ENCODE assay signal across 9 cellular contexts in the genomic region with DNA sequence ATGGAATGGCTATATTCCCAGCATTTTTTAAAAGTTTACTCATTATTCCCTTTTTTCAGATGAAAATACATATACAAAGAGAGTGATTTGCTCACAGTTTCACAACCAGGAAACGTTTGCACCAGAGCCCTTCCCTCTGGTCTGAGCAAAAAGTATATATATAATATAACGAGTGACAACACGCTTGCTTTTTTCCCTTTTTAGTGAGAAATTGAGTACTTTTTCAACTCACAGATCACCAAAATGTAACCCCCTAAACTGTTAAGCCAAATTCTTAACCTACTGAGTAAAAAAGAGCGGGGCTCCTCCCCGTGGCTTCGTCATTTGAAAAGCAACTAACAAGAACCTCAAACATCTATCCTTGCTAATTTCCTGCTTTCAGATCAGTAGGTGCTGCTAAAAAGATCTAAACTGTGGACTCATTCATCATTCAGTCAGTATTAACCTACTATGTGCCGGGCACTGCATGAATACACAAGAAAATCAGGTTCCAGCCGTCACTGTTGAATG. TPM values are rescaled to one million over a fixed set of nuclear protein-coding genes. Genes with fewer than 3 reads are reported as not detected.
DNase-seq lines count a peak whose midpoint lies in the region; ATAC-seq, FAIRE-seq and TF ChIP-seq lines count a peak whose summit lies in the region.
"Had no signal": no experiment of that assay in that cellular context is flagged by ENCODE, and none has a peak within 500 bp of the region (broad histone marks: within the 10 kb centered on the region; RNA-seq: fewer than 3 reads in every experiment).

No MANE protein-coding gene starts in this region.

- no peak for FAIRE-seq in kidney (lab: Jason Lieb, UNC)

- H3K4me3 ChIP-seq in OCI-LY7 (ENCODE audit: low read depth, low read length, poor library complexity, severe bottlenecking) (peak overlapping the region; percentile 71), adipocyte (ENCODE audit: low read length) (peak overlapping the region; percentile 90), kidney (ENCODE audit: low read length in 2 of 2) (peak overlapping the region; percentile 67 to 78)

- H3K4me1 ChIP-seq in OCI-LY7 (ENCODE audit: insufficient read depth, low read length, poor library complexity, severe bottlenecking) (peaks cover 23% of the 10 kb centered on the region), adipocyte (ENCODE audit: control insufficient read depth, insufficient read depth, low read length) (peaks cover 30% of the 10 kb centered on the region), kidney (ENCODE audit: control insufficient read depth in 1 of 2, insufficient read depth in 1 of 2, low read depth in 1 of 2, low read length in 2 of 2) (peaks cover 2 to 29% of the 10 kb centered on the region in 2 donors)

- H3K4me2 ChIP-seq in OCI-LY7 (ENCODE audit: low read length): peak overlapping the region; percentile 92

- POLR2A ChIA-PET in OCI-LY7 (lab: Charles Lee): interaction anchor here (0.7 kb wide), 1 partner anchor 45 kb away, joined by 3 read pairs; the partner anchor contains the start of gene HSDL2

- TF ChIP-seq CTCF in OCI-LY7 (conservative IDR thresholded peaks at IDR 0.05; ENCODE audit: low read length): peak; percentile 2; the same call in 1 of the 2 replicates
- no peak for TF ChIP-seq CTCF in kidney (IDR thresholded peaks at IDR 0.05; ENCODE audit: borderline replicate concordance, extremely low read depth, insufficient read depth)

- intact Hi-C loops in OCI-LY7 (cut with micrococcal nuclease; ENCODE audit: unreplicated experiment): loop anchor here (1.0 to 5.0 kb wide), 4 partner anchors 44 to 852 kb away; partner anchors contain the start of genes ECPAS and INIP
- intact Hi-C loops in kidney (cut with DNase I): no loop called here

- ATAC-seq in GM21390 (IDR thresholded peaks at IDR 0.05; ENCODE audit: unreplicated experiment): no peak

- CTCF ChIA-PET in OCI-LY7 (lab: Charles Lee; ENCODE audit: unreplicated experiment): interaction anchor here (0.6 kb wide), 1 partner anchor 1239 kb away, joined by 8 read pairs; no protein-coding TSS in a partner anchor

- peaks cover 34% of the 10 kb centered on the region for H3K79me2 ChIP-seq in OCI-LY7 (ENCODE audit: insufficient read depth, low read depth, low read length)

- no peaks in the 10 kb centered on the region for H3K27me3 ChIP-seq in adipocyte (replicated peaks; ENCODE audit: control insufficient read depth, insufficient read depth, low read length)

- H2AFZ ChIP-seq in OCI-LY7 (ENCODE audit: low read length): peak overlapping the region; percentile 99

- H3K9me3 ChIP-seq in OCI-LY7 (ENCODE audit: low read length) (no peaks in the 10 kb centered on the region), adipocyte (ENCODE audit: control insufficient read depth, low read length) (no peaks in the 10 kb centered on the region), kidney (ENCODE audit: control insufficient read depth in 1 of 2, low read length in 2 of 2) (no peaks in the 10 kb centered on the region)
- H3K9me3 ChIP-seq: mucosa of descending colon had no signal

- TSS peak; percentile 92 for BruUV-seq in OCI-LY7 (replicated peaks; lab: Mats Ljungman, UMichigan)

- H3K9me2 ChIP-seq in OCI-LY7 (ENCODE audit: insufficient read depth, low read length): no peaks in the 10 kb centered on the region

- DNase-seq in NCI-H82 (lab: John Stamatoyannopoulos, UW): peak; percentile 41
- DNase-seq in NCI-H82 treated with DMSO at 0.1 percent for 48 hours (lab: John Stamatoyannopoulos, UW; ENCODE audit: unreplicated experiment): no peak
- DNase-seq in OCI-LY7 (ENCODE audit: low spot score): peak; percentile 59
- peak; percentile 57 for DNase-seq in adipocyte (ENCODE audit: low read depth)
- DNase-seq in kidney: no peak
- DNase-seq in stimulated activated CD4-positive, alpha-beta T cell treated with anti-CD3 and anti-CD28 coated beads, TNF-alpha, amount 100 ng/mL, for 48 hours (ENCODE audit: low read depth in 3 of 3): peak in 2 of 3 donors; percentile 29 to 31
- no peak for DNase-seq in NCI-H2227 (lab: John Stamatoyannopoulos, UW; ENCODE audit: unreplicated experiment)

- H3K27ac ChIP-seq in OCI-LY7 (ENCODE audit: low read depth, low read length, poor library complexity, severe bottlenecking): peak overlapping the region; percentile 71
- peak overlapping the region; percentile 86 to 94 for H3K27ac ChIP-seq in kidney (ENCODE audit: low read depth in 2 of 2, low read length in 2 of 2)

- peaks cover 11% of the 10 kb centered on the region; the same call in 1 of the 2 replicates for H4K20me1 ChIP-seq in OCI-LY7 (ENCODE audit: insufficient read depth, low read length)

- peak overlapping the region; percentile 96 for H3K9ac ChIP-seq in adipocyte (ENCODE audit: low read length)
- peak overlapping the region; percentile 78 to 89 for H3K9ac ChIP-seq in kidney (ENCODE audit: low read length in 2 of 2)

- H3K36me3 ChIP-seq in OCI-LY7 (ENCODE audit: insufficient read depth, low read length) (peaks cover 8% of the 10 kb centered on the region), adipocyte (ENCODE audit: control insufficient read depth, insufficient read depth, low read length, severe bottlenecking) (no peaks in the 10 kb centered on the region), kidney (ENCODE audit: control insufficient read depth in 1 of 2, insufficient read depth in 2 of 2, low read length in 2 of 2) (no peaks in the 10 kb centered on the region)

RNA-seq across cellular contexts. Expression of gene PTBP3, which starts 1.0 kb away (rescaled TPM):
- total RNA-seq in OCI-LY7 (2014; rRNA removed; shearing (Covaris generic)): 33.2 and 38.1 TPM in 2 replicates
- total RNA-seq in OCI-LY7 (2022) (98.2 and 129 TPM in 2 replicates), kidney (86.6 TPM)
- polyA plus RNA-seq in kidney (ENCODE audit: insufficient read depth, low read depth, low replicate concordance): 14.0 TPM

RNA-seq across cellular contexts. Expression of gene HSDL2, which starts 45.5 kb away (rescaled TPM):
- 10.0 and 12.7 TPM in 2 replicates for total RNA-seq in OCI-LY7 (2014; rRNA removed; shearing (Covaris generic))
- 16.6 and 17.1 TPM in 2 replicates for total RNA-seq in OCI-LY7 (2022)
- 30.2 TPM for total RNA-seq in kidney
- polyA plus RNA-seq in kidney (ENCODE audit: insufficient read depth, low read depth, low replicate concordance): 67.0 TPM

Comparison
In these comparisons a context has a peak if more than half of its experiments do, and no peak if none do; other contexts are left out.
1. DNase-seq: peak in NCI-H82 (single experiment), OCI-LY7 (single experiment), adipocyte (single experiment) and stimulated activated CD4-positive, alpha-beta T cell treated with anti-CD3 and anti-CD28 coated beads, TNF-alpha, amount 100 ng/mL, for 48 hours (2 of 3); none in NCI-H82 treated with DMSO at 0.1 percent for 48 hours (single experiment), kidney (single experiment) and NCI-H2227 (single experiment).
2. Peak in every context shown above with its lines, with median percentiles within 50 percentile points of each other: H3K4me3 ChIP-seq.